ENCODE assay signal across 11 cellular contexts in the genomic region with DNA sequence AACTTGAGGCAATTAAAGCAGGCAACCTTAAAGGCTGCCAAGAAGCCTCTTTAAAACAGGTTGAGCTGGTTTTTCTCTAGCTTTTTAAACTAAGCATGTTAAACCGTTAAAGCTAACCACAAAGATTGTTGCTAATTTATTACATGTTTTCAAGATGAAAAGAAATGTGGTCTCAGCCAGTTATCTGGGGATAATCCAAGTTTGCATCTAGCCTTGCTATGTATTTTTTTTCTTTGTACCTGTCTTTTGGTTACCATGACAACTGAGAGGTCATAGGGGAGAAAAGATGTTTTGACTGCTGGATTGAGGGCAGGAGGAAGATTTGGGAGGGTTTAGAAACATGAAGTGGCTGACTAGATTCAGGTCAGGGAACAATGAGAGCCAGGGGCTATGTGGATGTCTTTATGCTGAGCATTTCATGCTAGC. TPM values are rescaled to one million over a fixed set of nuclear protein-coding genes. Genes with fewer than 3 reads are reported as not detected.
DNase-seq lines count a peak whose midpoint lies in the region; ATAC-seq, FAIRE-seq and TF ChIP-seq lines count a peak whose summit lies in the region.
"Had no signal": no experiment of that assay in that cellular context is flagged by ENCODE, and none has a peak within 500 bp of the region (broad histone marks: within the 10 kb centered on the region; RNA-seq: fewer than 3 reads in every experiment).

No MANE protein-coding gene starts in this region.

- DNase-seq in CD4-positive, alpha-beta memory T cell = peak; percentile 39 to 67 (median 55)
- peak; percentile 96 for DNase-seq in Jurkat, Clone E6-1 (ENCODE audit: low read depth, low spot score)
- DNase-seq in astrocyte (ENCODE audit: low read depth) = peak; percentile 78
- peak; percentile 17 for DNase-seq in myocyte (ENCODE audit: low read depth)
- DNase-seq in OCI-M1 (lab: John Stamatoyannopoulos, UW) = no peak
- no peak for DNase-seq in posterior vena cava (ENCODE audit: low spot score)
- no peak for DNase-seq in WTC11 (ENCODE audit: low spot score)
- DNase-seq: H7; nucleus accumbens; stimulated activated naive B cell treated with anti-CD40 and anti-IgM and Interleukin-4, amounts not matched to agents 10 μg/mL and 1 μg/mL and 100 μg/mL, for 72 hours had no signal

- intact Hi-C loops in CD4-positive, alpha-beta memory T cell (cut with micrococcal nuclease) = no loop called here
- intact Hi-C loops in posterior vena cava (cut with DNase I) = no loop called here

- CTCF ChIA-PET in CD4-positive, alpha-beta memory T cell (lab: Charles Lee; ENCODE audit: partially characterized antibody) = interaction anchor here (0.9 to 1.0 kb wide), 2 partner anchors 19 to 32 kb away, joined by 3 read pairs; no protein-coding TSS in a partner anchor
- CTCF ChIA-PET in WTC11 (lab: Charles Lee) = interaction anchor here (1.3 kb wide), 1 partner anchor 32 kb away, joined by 4 read pairs; no protein-coding TSS in a partner anchor

- no peaks in the 10 kb centered on the region for H3K79me2 ChIP-seq in astrocyte (ENCODE audit: insufficient read depth, low read length)

- H3K4me3 ChIP-seq in CD4-positive, alpha-beta memory T cell (ENCODE audit: low read length in 2 of 2) = no peak overlapping the region
- H3K4me3 ChIP-seq in Jurkat, Clone E6-1 (ENCODE audit: low read length) = no peak overlapping the region
- H3K4me3 ChIP-seq in astrocyte (ENCODE audit: insufficient read depth, low read depth, low read length) = no peak overlapping the region

- H3K9me3 Mint-ChIP-seq in CD4-positive, alpha-beta memory T cell = no peaks in the 10 kb centered on the region
- H3K9me3 Mint-ChIP-seq in astrocyte (ENCODE audit: unreplicated experiment) (no peaks in the 10 kb centered on the region), WTC11 (no peaks in the 10 kb centered on the region)
- H3K9me3 Mint-ChIP-seq: stimulated activated naive B cell treated with anti-CD40 and anti-IgM and Interleukin-4, amounts not matched to agents 10 μg/mL and 1 μg/mL and 100 μg/mL, for 72 hours had no signal

- TF ChIP-seq CTCF in astrocyte (IDR thresholded peaks at IDR 0.05; ENCODE audit: insufficient read depth, low read depth, low read length) = no peak
- TF ChIP-seq CTCF in WTC11 (IDR thresholded peaks at IDR 0.05) = no peak

- peak; percentile 39 for FAIRE-seq in astrocyte (lab: Jason Lieb, UNC)

- H3K36me3 Mint-ChIP-seq in CD4-positive, alpha-beta memory T cell = no peaks in the 10 kb centered on the region
- H3K36me3 Mint-ChIP-seq in astrocyte (ENCODE audit: low read depth, unreplicated experiment) = no peaks in the 10 kb centered on the region
- no peaks in the 10 kb centered on the region for H3K36me3 Mint-ChIP-seq in WTC11
- H3K36me3 Mint-ChIP-seq: stimulated activated naive B cell treated with anti-CD40 and anti-IgM and Interleukin-4, amounts not matched to agents 10 μg/mL and 1 μg/mL and 100 μg/mL, for 72 hours had no signal

- H3K27me3 ChIP-seq in CD4-positive, alpha-beta memory T cell (ENCODE audit: insufficient read depth, low read length) = no peaks in the 10 kb centered on the region
- H3K27me3 ChIP-seq in astrocyte (ENCODE audit: insufficient read depth, low read length) = no peaks in the 10 kb centered on the region

- POLR2A ChIA-PET in CD4-positive, alpha-beta memory T cell (lab: Charles Lee; ENCODE audit: partially characterized antibody) = no interaction called here
- POLR2A ChIA-PET in WTC11 (lab: Charles Lee) = interaction anchor here (0.8 kb wide), 1 partner anchor 10 kb away, joined by 3 read pairs; no protein-coding TSS in a partner anchor

- H3K9me3 ChIP-seq in CD4-positive, alpha-beta memory T cell (ENCODE audit: control insufficient read depth in 1 of 2, low read length in 2 of 2) = no peaks in the 10 kb centered on the region
- no peaks in the 10 kb centered on the region for H3K9me3 ChIP-seq in astrocyte (ENCODE audit: insufficient read depth, low read depth, low read length)

- H3K4me1 Mint-ChIP-seq in CD4-positive, alpha-beta memory T cell = peaks cover 10 to 20% (median 15%) of the 10 kb centered on the region in 4 donors
- H3K4me1 Mint-ChIP-seq in astrocyte (ENCODE audit: low read depth, unreplicated experiment) (peaks cover 31% of the 10 kb centered on the region), WTC11 (peaks cover 10% of the 10 kb centered on the region)

- no peak for ATAC-seq in GM18861 (IDR thresholded peaks at IDR 0.05; ENCODE audit: unreplicated experiment)
- ATAC-seq in WTC11 = no peak
- ATAC-seq: stimulated activated naive B cell treated with anti-CD40 and anti-IgM and Interleukin-4, amounts not matched to agents 10 μg/mL and 1 μg/mL and 100 μg/mL, for 72 hours had no signal

- H4K20me1 ChIP-seq in astrocyte (ENCODE audit: insufficient read depth, low read length) = no peaks in the 10 kb centered on the region

- peaks cover 0 to 4% of the 10 kb centered on the region in 2 donors for H3K27me3 Mint-ChIP-seq in CD4-positive, alpha-beta memory T cell
- H3K27me3 Mint-ChIP-seq in astrocyte (ENCODE audit: low read depth, unreplicated experiment) (no peaks in the 10 kb centered on the region), WTC11 (ENCODE audit: low read depth) (no peaks in the 10 kb centered on the region)

- H2AFZ ChIP-seq in astrocyte (ENCODE audit: low read depth, low read length) = no peak overlapping the region

- peaks cover 16% of the 10 kb centered on the region for H3K4me1 ChIP-seq in CD4-positive, alpha-beta memory T cell (ENCODE audit: insufficient read depth, low read length)
- H3K4me1 ChIP-seq in astrocyte (ENCODE audit: insufficient read depth, low read length) = peaks cover 24% of the 10 kb centered on the region

- peak overlapping the region; percentile 68 to 95 (median 89) for H3K27ac Mint-ChIP-seq in CD4-positive, alpha-beta memory T cell
- H3K27ac Mint-ChIP-seq in astrocyte (ENCODE audit: unreplicated experiment) = peak overlapping the region; percentile 82
- no peak overlapping the region for H3K27ac Mint-ChIP-seq in WTC11
- H3K27ac Mint-ChIP-seq: stimulated activated naive B cell treated with anti-CD40 and anti-IgM and Interleukin-4, amounts not matched to agents 10 μg/mL and 1 μg/mL and 100 μg/mL, for 72 hours had no signal

- H3K9ac ChIP-seq in astrocyte (ENCODE audit: low read length) = peak overlapping the region; percentile 40

- H3K36me3 ChIP-seq in CD4-positive, alpha-beta memory T cell (ENCODE audit: insufficient read depth, low read length) = no peaks in the 10 kb centered on the region
- no peaks in the 10 kb centered on the region for H3K36me3 ChIP-seq in astrocyte (ENCODE audit: insufficient read depth, low read length)

- peak overlapping the region; percentile 35 for H3K4me2 ChIP-seq in astrocyte (ENCODE audit: low read length)

- peak overlapping the region in 5 of 8 donors; percentile 4 to 66 (median 45) for H3K4me3 Mint-ChIP-seq in CD4-positive, alpha-beta memory T cell
- H3K4me3 Mint-ChIP-seq in astrocyte (ENCODE audit: unreplicated experiment) (no peak overlapping the region), WTC11 (no peak overlapping the region)
- H3K4me3 Mint-ChIP-seq: stimulated activated naive B cell treated with anti-CD40 and anti-IgM and Interleukin-4, amounts not matched to agents 10 μg/mL and 1 μg/mL and 100 μg/mL, for 72 hours had no signal

- no peak overlapping the region for H3K27ac ChIP-seq in CD4-positive, alpha-beta memory T cell (ENCODE audit: low read depth, low read length)
- peak overlapping the region; percentile 94 for H3K27ac ChIP-seq in astrocyte (ENCODE audit: low read depth, low read length)

TF ChIP-seq in WTC11, 78 proteins besides CTCF, POLR2A, EP300 and RAD21:
- TF ChIP-seq TP53 (CRISPR knock-in tag; IDR thresholded peaks at IDR 0.05) = no peak
- TF ChIP-seq FOXP1 (CRISPR knock-in tag; IDR thresholded peaks at IDR 0.05; ENCODE audit: borderline replicate concordance) = no peak
- TF ChIP-seq, protein P1, sequence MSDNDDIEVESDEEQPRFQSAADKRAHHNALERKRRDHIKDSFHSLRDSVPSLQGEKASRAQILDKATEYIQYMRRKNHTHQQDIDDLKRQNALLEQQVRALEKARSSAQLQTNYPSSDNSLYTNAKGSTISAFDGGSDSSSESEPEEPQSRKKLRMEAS (CRISPR knock-in tag; IDR thresholded peaks at IDR 0.05) = no peak

RNA-seq across cellular contexts. Expression of a gene that starts 19.2 kb away (rescaled TPM):
- 10 to 100 TPM; 10.4 to 11.2 TPM for total RNA-seq in CD4-positive, alpha-beta memory T cell
- polyA plus RNA-seq in CD4-positive, alpha-beta memory T cell = 1 to 10 TPM; 4.8 to 5.9 TPM
- 4.4 TPM for polyA plus RNA-seq in Jurkat, Clone E6-1 (2012; ENCODE audit: insufficient read depth, insufficient read length)
- 41.0 and 43.6 TPM in 2 replicates for total RNA-seq in astrocyte
- 17.9 and 20.3 TPM in 2 replicates for total RNA-seq in myocyte
- polyA plus RNA-seq in myocyte (2012) = 6.7 TPM
- 10 to 100 TPM in 1 of 2 donors, 1 to 10 TPM in 1; 4.1 to 11.5 TPM for total RNA-seq in posterior vena cava
- total RNA-seq in WTC11 (2021) = 23.1 to 34.1 TPM (median 24.8 TPM) in 3 replicates

RNA-seq across cellular contexts. Expression of a gene that starts 50.0 kb away (rescaled TPM):
- total RNA-seq in CD4-positive, alpha-beta memory T cell = under 1 TPM in 1 of 2 experiments, not detected in 1; 0.28 TPM
- polyA plus RNA-seq in CD4-positive, alpha-beta memory T cell = not detected
- not detected for polyA plus RNA-seq in Jurkat, Clone E6-1 (2012; ENCODE audit: insufficient read depth, insufficient read length)
- 0.31 and 0.59 TPM in 2 replicates for total RNA-seq in astrocyte
- 0.52 and 0.70 TPM in 2 replicates for total RNA-seq in myocyte
- 0.19 TPM for polyA plus RNA-seq in myocyte (2012)
- 1 to 10 TPM; 2.6 to 7.3 TPM for total RNA-seq in posterior vena cava
- 1.9 to 3.7 TPM (median 3.5 TPM) in 3 replicates for total RNA-seq in WTC11 (2021)

Comparison
In these comparisons a context has a peak if more than half of its experiments do, and no peak if none do; other contexts are left out.
1. DNase-seq: peak in CD4-positive, alpha-beta memory T cell (5 of 5), Jurkat, Clone E6-1 (single experiment), astrocyte (single experiment) and myocyte (single experiment); none in OCI-M1 (single experiment), posterior vena cava (single experiment) and WTC11 (single experiment).
2. H3K4me3 Mint-ChIP-seq: peak in CD4-positive, alpha-beta memory T cell (5 of 8); none in astrocyte (single experiment) and WTC11 (single experiment).